In the genomic region with DNA sequence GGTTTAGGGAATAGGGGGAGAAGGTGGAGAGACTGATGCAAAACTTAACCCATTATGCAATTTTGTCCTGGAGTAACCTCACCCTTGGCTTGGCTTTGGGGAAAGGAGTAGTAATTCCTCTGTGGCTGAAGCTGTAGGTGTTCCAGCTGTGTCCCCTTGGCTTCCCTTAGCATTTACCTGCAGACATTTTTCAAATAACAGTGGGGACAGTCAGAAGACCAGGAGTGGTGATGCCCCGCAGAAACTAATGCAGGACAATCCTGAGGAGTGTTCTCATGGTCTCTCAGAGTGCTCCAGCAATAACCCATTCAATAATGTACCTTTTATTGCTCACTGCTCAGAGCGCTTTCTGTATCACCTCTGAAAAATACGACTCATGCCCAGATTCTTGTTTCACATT, we compare ENCODE assay signal across 21 cellular contexts.
A peak's percentile ranks its signal among the peaks of the same experiment; 100 is the strongest.
DNase-seq lines count a peak whose midpoint lies in the region; ATAC-seq and TF ChIP-seq lines count a peak whose summit lies in the region.
"Had no signal": no experiment of that assay in that cellular context is flagged by ENCODE, and none has a peak within 500 bp of the region (broad histone marks: within the 10 kb centered on the region; RNA-seq: fewer than 3 reads in every experiment).

No MANE protein-coding gene starts in this region.

- H3K4me1 Mint-ChIP-seq in activated CD4-positive, alpha-beta T cell treated with anti-CD3 and anti-CD28 coated beads for 36 hours = peaks cover 33% of the 10 kb centered on the region
- H3K4me1 Mint-ChIP-seq in glutamatergic neuron (ENCODE audit: low read depth, unreplicated experiment) = peaks cover 26% of the 10 kb centered on the region

- 89 to 95% methylated on average over 3 of the region's 3 CpGs for WGBS in thyroid gland, 2 donors

- no peak overlapping the region for H3K4me3 Mint-ChIP-seq in activated CD4-positive, alpha-beta T cell treated with anti-CD3 and anti-CD28 coated beads for 36 hours
- H3K4me3 Mint-ChIP-seq in glutamatergic neuron (ENCODE audit: unreplicated experiment) = no peak overlapping the region
- H3K4me3 Mint-ChIP-seq: B cell had no signal

- H3K9me3 Mint-ChIP-seq in activated CD4-positive, alpha-beta T cell treated with anti-CD3 and anti-CD28 coated beads for 36 hours (ENCODE audit: low read depth) = no peaks in the 10 kb centered on the region
- peaks cover 14% of the 10 kb centered on the region for H3K9me3 Mint-ChIP-seq in glutamatergic neuron (ENCODE audit: unreplicated experiment)
- H3K9me3 Mint-ChIP-seq: CD8-positive, alpha-beta memory T cell had no signal

- peaks cover 21% of the 10 kb centered on the region for H3K27me3 ChIP-seq in neutrophil
- no peaks in the 10 kb centered on the region for H3K27me3 ChIP-seq in thyroid gland
- H3K27me3 ChIP-seq: BLaER1 had no signal

- intact Hi-C loops in activated CD4-positive, alpha-beta T cell treated with anti-CD3 and anti-CD28 coated beads for 36 hours (cut with DNase I, micrococcal nuclease) = loop anchor here (2.0 to 10.0 kb wide), 4 partner anchors 252 to 326 kb away; a partner anchor contains a TSS
- intact Hi-C loops in thyroid gland (cut with DNase I) = loop anchor here (10.0 kb wide), 1 partner anchor 286 kb away; a partner anchor contains a TSS

- CTCF ChIA-PET in activated CD4-positive, alpha-beta T cell treated with anti-CD3 and anti-CD28 coated beads for 36 hours (lab: Charles Lee) = no interaction called here

- H3K27ac ChIP-seq in neutrophil (peak overlapping the region; percentile 72), thyroid gland (no peak overlapping the region)
- H3K27ac ChIP-seq: 22Rv1, BLaER1, C4-2B had no signal

- POLR2A ChIA-PET in activated CD4-positive, alpha-beta T cell treated with anti-CD3 and anti-CD28 coated beads for 36 hours (lab: Charles Lee) = no interaction called here

- ATAC-seq in activated CD4-positive, alpha-beta T cell treated with anti-CD3 and anti-CD28 coated beads for 36 hours = peak; percentile 27
- no peak for ATAC-seq in GM21576 (IDR thresholded peaks at IDR 0.05; ENCODE audit: unreplicated experiment)
- ATAC-seq: GM12878 had no signal

- H3K27me3 Mint-ChIP-seq in activated CD4-positive, alpha-beta T cell treated with anti-CD3 and anti-CD28 coated beads for 36 hours = peaks cover 2% of the 10 kb centered on the region
- H3K27me3 Mint-ChIP-seq in glutamatergic neuron (ENCODE audit: unreplicated experiment) = peaks cover 13% of the 10 kb centered on the region

- no peak for TF ChIP-seq POLR2A in thyroid gland (IDR thresholded peaks at IDR 0.05)

- H3K27ac Mint-ChIP-seq in activated CD4-positive, alpha-beta T cell treated with anti-CD3 and anti-CD28 coated beads for 36 hours = no peak overlapping the region
- peak overlapping the region; percentile 93 for H3K27ac Mint-ChIP-seq in glutamatergic neuron (ENCODE audit: unreplicated experiment)
- H3K27ac Mint-ChIP-seq: B cell had no signal

- peaks cover 24 to 31% of the 10 kb centered on the region in 2 experiments for H3K4me1 ChIP-seq in neutrophil (ENCODE audit: control insufficient read depth in 1 of 2, insufficient read depth in 1 of 2, low read depth in 1 of 2, low read length in 1 of 2)
- peaks cover 0 to 5% of the 10 kb centered on the region in 2 donors for H3K4me1 ChIP-seq in thyroid gland

- no peaks in the 10 kb centered on the region for H3K9me3 ChIP-seq in neutrophil
- no peaks in the 10 kb centered on the region for H3K9me3 ChIP-seq in thyroid gland
- H3K9me3 ChIP-seq: BLaER1 had no signal

- TF ChIP-seq CTCF in glutamatergic neuron (IDR thresholded peaks at IDR 0.05; ENCODE audit: partially characterized antibody, unreplicated experiment) (no peak), neutrophil (IDR thresholded peaks at IDR 0.05) (no peak), thyroid gland (IDR thresholded peaks at IDR 0.05) (no peak)

- no peak for DNase-seq in activated CD4-positive, alpha-beta T cell treated with anti-CD3 and anti-CD28 coated beads for 36 hours
- no peak for DNase-seq in activated CD4-positive, alpha-beta T cell treated with anti-CD3 and anti-CD28 coated beads, Interleukin-2, amount 50 U/mL, for 48 hours
- DNase-seq in glutamatergic neuron = no peak
- no peak for DNase-seq in thyroid gland
- no peak for DNase-seq in cortex of kidney (lab: John Stamatoyannopoulos, UW)
- no peak for DNase-seq in activated CD8-positive, alpha-beta memory T cell treated with anti-CD3 and anti-CD28 coated beads, Interleukin-2, amount 50 U/mL, for 48 hours
- DNase-seq: CD4-positive, CD25-positive, alpha-beta regulatory T cell; CD8-positive, alpha-beta memory T cell; DMS 273 treated with DMSO at 0.1 percent for 48 hours; DMS79; EL; GDM1; GOT3; HCEC 1CT had no signal

- H3K36me3 Mint-ChIP-seq in activated CD4-positive, alpha-beta T cell treated with anti-CD3 and anti-CD28 coated beads for 36 hours (ENCODE audit: low read depth) = no peaks in the 10 kb centered on the region
- no peaks in the 10 kb centered on the region for H3K36me3 Mint-ChIP-seq in glutamatergic neuron (ENCODE audit: unreplicated experiment)
- H3K36me3 Mint-ChIP-seq: CD4-positive, CD25-positive, alpha-beta regulatory T cell; CD8-positive, alpha-beta memory T cell had no signal

- H3K36me3 ChIP-seq in neutrophil (no peaks in the 10 kb centered on the region), thyroid gland (no peaks in the 10 kb centered on the region)
- H3K36me3 ChIP-seq: BLaER1 had no signal

- H3K4me3 ChIP-seq in neutrophil (ENCODE audit: low read depth in 1 of 2, low read length in 1 of 2) (no peak overlapping the region), thyroid gland (replicated peaks in 1 of 3) (no peak overlapping the region)
- H3K4me3 ChIP-seq: BLaER1, GM12878 had no signal
